Comparison of ENCODE assay signal across 1 cellular context in genomic region chrX:8724176-8724757, GRCh38.
TF ChIP-seq lines count a peak whose summit lies in the region.

No MANE protein-coding gene starts in this region.

TF ChIP-seq in SK-N-SH treated with all-trans-retinoic acid at 6 μM for 48 hours, 23 proteins besides CTCF, POLR2A, EP300 and RAD21 (continued from another document):
- TF ChIP-seq POU6F1 (CRISPR knock-in tag; IDR thresholded peaks at IDR 0.05; ENCODE audit: borderline replicate concordance, low read depth) (no peak), GLIS3 (CRISPR knock-in tag; IDR thresholded peaks at IDR 0.05) (no peak), BACH2 (CRISPR knock-in tag; IDR thresholded peaks at IDR 0.05; ENCODE audit: borderline replicate concordance) (no peak), RARB (CRISPR knock-in tag; IDR thresholded peaks at IDR 0.05) (no peak), OSR1 (CRISPR knock-in tag; IDR thresholded peaks at IDR 0.05) (no peak), TOX (CRISPR knock-in tag; IDR thresholded peaks at IDR 0.05; ENCODE audit: borderline replicate concordance) (no peak), ARNTL (CRISPR knock-in tag; IDR thresholded peaks at IDR 0.05; ENCODE audit: borderline replicate concordance, low read depth) (no peak), ZC3H10 (CRISPR knock-in tag; IDR thresholded peaks at IDR 0.05) (no peak), PATZ1 (CRISPR knock-in tag; IDR thresholded peaks at IDR 0.05; ENCODE audit: borderline replicate concordance) (no peak)
